Comparison of ENCODE assay signal across 18 cellular contexts in genomic region chr7:102328863-102329262, GRCh38. TPM values are rescaled to one million over a fixed set of nuclear protein-coding genes. Genes with fewer than 3 reads are reported as not detected.
"Had no signal": no experiment of that assay in that cellular context is flagged by ENCODE, and none has a peak within 500 bp of the region (broad histone marks: within the 10 kb centered on the region; RNA-seq: fewer than 3 reads in every experiment).

No MANE protein-coding gene starts in this region.

RNA-seq across cellular contexts. Expression of gene SPDYE6, which starts 27.4 kb away (rescaled TPM):
- total RNA-seq: kidney; left colon; left lung; liver; lower lobe of right lung; mammary epithelial cell; mucosa of gallbladder; naive thymus-derived CD8-positive, alpha-beta T cell; osteocyte; posterior vena cava; psoas muscle; sigmoid colon; spleen; stomach; thyroid gland; transverse colon; upper lobe of left lung; urinary bladder had no signal
